Comparison of ENCODE assay signal across 14 cellular contexts in genomic region chr2:222203031-222203430, GRCh38.
DNase-seq lines count a peak whose midpoint lies in the region; ATAC-seq lines count a peak whose summit lies in the region.
"Had no signal": no experiment of that assay in that cellular context is flagged by ENCODE, and none has a peak within 500 bp of the region (broad histone marks: within the 10 kb centered on the region; RNA-seq: fewer than 3 reads in every experiment).

No MANE protein-coding gene starts in this region.

- DNase-seq in NCI-H748 (lab: John Stamatoyannopoulos, UW; ENCODE audit: unreplicated experiment) (peak; percentile 34), NCI-H748 treated with DMSO at 0.1 percent for 48 hours (lab: John Stamatoyannopoulos, UW) (no peak), NCI-H1105 (lab: John Stamatoyannopoulos, UW) (peak; percentile 20), glomerular visceral epithelial cell (ENCODE audit: extremely low spot score) (peak; percentile 8), left kidney (ENCODE audit: low read depth, low spot score) (peak; percentile 41), globus pallidus (ENCODE audit: low spot score) (no peak), T1000 (lab: John Stamatoyannopoulos, UW) (no peak)
- DNase-seq: BE2C; C1 segment of cervical spinal cord; Caco-2; CD4-positive, CD25-positive, alpha-beta regulatory T cell; CD8-positive, alpha-beta memory T cell; GM23248 had no signal

- no peak for ATAC-seq in GM19328 (IDR thresholded peaks at IDR 0.05; ENCODE audit: unreplicated experiment)

Comparison
In these comparisons a context has a peak if more than half of its experiments do, and no peak if none do; other contexts are left out.
1. DNase-seq: peak in NCI-H748 (single experiment), NCI-H1105 (single experiment), glomerular visceral epithelial cell (single experiment) and left kidney (single experiment); none in NCI-H748 treated with DMSO at 0.1 percent for 48 hours (single experiment), globus pallidus (single experiment) and T1000 (single experiment).